Comparison of ENCODE assay signal across 15 cellular contexts in genomic region chr2:240995041-240995960, GRCh38. TPM values are rescaled to one million over a fixed set of nuclear protein-coding genes. Genes with fewer than 3 reads are reported as not detected.
DNase-seq lines count a peak whose midpoint lies in the region; TF ChIP-seq lines count a peak whose summit lies in the region.
"Had no signal": no experiment of that assay in that cellular context is flagged by ENCODE, and none has a peak within 500 bp of the region (broad histone marks: within the 10 kb centered on the region; RNA-seq: fewer than 3 reads in every experiment).

No MANE protein-coding gene starts in this region.

- intact Hi-C loops in tibial artery (cut with DNase I; ENCODE audit: low total_unique reads) = no loop called here

- H3K27ac Mint-ChIP-seq in activated naive CD4-positive, alpha-beta T cell treated with anti-CD3 and anti-CD28 coated beads, Interleukin-2, amount 50 U/mL, for 24 hours = peak overlapping the region; percentile 17
- H3K27ac Mint-ChIP-seq: WTC11 had no signal

- no peak overlapping the region for H2AFZ ChIP-seq in osteoblast (ENCODE audit: low read length)

- peaks cover 8% of the 10 kb centered on the region for H4K20me1 ChIP-seq in osteoblast (ENCODE audit: insufficient read depth, low read length)

- no peaks in the 10 kb centered on the region for H3K27me3 ChIP-seq in osteoblast (ENCODE audit: insufficient read depth, low read length)
- H3K27me3 ChIP-seq in tibial artery = peaks cover 0 to 6% of the 10 kb centered on the region in 2 donors

- H3K4me3 Mint-ChIP-seq in activated naive CD4-positive, alpha-beta T cell treated with anti-CD3 and anti-CD28 coated beads, Interleukin-2, amount 50 U/mL, for 24 hours = no peak overlapping the region
- H3K4me3 Mint-ChIP-seq: CD8-positive, alpha-beta memory T cell; WTC11 had no signal

- H3K4me3 ChIP-seq in coronary artery = no peak overlapping the region
- H3K4me3 ChIP-seq in osteoblast (ENCODE audit: insufficient read depth, low read length) = no peak overlapping the region
- no peak overlapping the region for H3K4me3 ChIP-seq in tibial artery

- H3K79me2 ChIP-seq in osteoblast (ENCODE audit: insufficient read depth, low read length) = peaks cover 4% of the 10 kb centered on the region

- no peaks in the 10 kb centered on the region for H3K36me3 Mint-ChIP-seq in activated naive CD4-positive, alpha-beta T cell treated with anti-CD3 and anti-CD28 coated beads, Interleukin-2, amount 50 U/mL, for 24 hours
- H3K36me3 Mint-ChIP-seq: CD8-positive, alpha-beta memory T cell; WTC11 had no signal

- peak overlapping the region; percentile 3 to 71 for H3K27ac ChIP-seq in coronary artery
- no peak overlapping the region for H3K27ac ChIP-seq in osteoblast (ENCODE audit: low read depth, low read length)
- H3K27ac ChIP-seq in tibial artery = peak overlapping the region; percentile 24 to 82

- H3K9me3 ChIP-seq in osteoblast (ENCODE audit: low read depth, low read length) (no peaks in the 10 kb centered on the region), tibial artery (no peaks in the 10 kb centered on the region)

- H3K4me2 ChIP-seq in osteoblast (ENCODE audit: insufficient read depth, low read length) = no peak overlapping the region

- H3K4me1 ChIP-seq in osteoblast (ENCODE audit: insufficient read depth, low read length) (peaks cover 26% of the 10 kb centered on the region), tibial artery (peaks cover 0 to 76% (median 55%) of the 10 kb centered on the region in 4 donors)

- H3K36me3 ChIP-seq in osteoblast (ENCODE audit: insufficient read depth, low read length) = peaks cover 3% of the 10 kb centered on the region
- H3K36me3 ChIP-seq in tibial artery = peaks cover 0 to 6% (median 0%) of the 10 kb centered on the region in 3 donors

- H3K4me1 Mint-ChIP-seq in activated naive CD4-positive, alpha-beta T cell treated with anti-CD3 and anti-CD28 coated beads, Interleukin-2, amount 50 U/mL, for 24 hours = peaks cover 5% of the 10 kb centered on the region
- H3K4me1 Mint-ChIP-seq: WTC11 had no signal

- no peaks in the 10 kb centered on the region for H3K9me3 Mint-ChIP-seq in activated naive CD4-positive, alpha-beta T cell treated with anti-CD3 and anti-CD28 coated beads, Interleukin-2, amount 50 U/mL, for 24 hours
- H3K9me3 Mint-ChIP-seq: CD8-positive, alpha-beta memory T cell; WTC11 had no signal

- no peak for DNase-seq in activated naive CD4-positive, alpha-beta T cell (lab: John Stamatoyannopoulos, UW)
- DNase-seq in coronary artery (ENCODE audit: low spot score) (no peak), osteoblast (ENCODE audit: insufficient read length, low spot score, missing footprints) (peak; percentile 59), tibial artery (peak in 1 of 2 donors; percentile 69), EL (no peak), midbrain (lab: John Stamatoyannopoulos, UW) (no peak)
- DNase-seq in stimulated activated naive CD4-positive, alpha-beta T cell treated with Interleukin-2 at 50 U/mL for 16 hours (lab: John Stamatoyannopoulos, UW) = no peak
- DNase-seq: activated effector memory CD4-positive, alpha-beta T cell treated with anti-CD3 and anti-CD28 coated beads, Interleukin-2, amount 50 U/mL, for 16 hours; DND-41; NCI-H1105 treated with DMSO at 0.1 percent for 48 hours; NCI-H69; T-helper 2 cell had no signal

- TF ChIP-seq CTCF in coronary artery (IDR thresholded peaks at IDR 0.05) (no peak), osteoblast (IDR thresholded peaks at IDR 0.05; ENCODE audit: extremely low read depth, low read depth, low read length) (no peak), tibial artery (IDR thresholded peaks at IDR 0.05) (no peak)

- peaks cover 10% of the 10 kb centered on the region for H3K27me3 Mint-ChIP-seq in activated naive CD4-positive, alpha-beta T cell treated with anti-CD3 and anti-CD28 coated beads, Interleukin-2, amount 50 U/mL, for 24 hours

RNA-seq across cellular contexts. Expression of gene SNED1, which starts 3.1 kb away (rescaled TPM):
- 94.8 and 127 TPM in 2 replicates for total RNA-seq in osteoblast
